17 cellular contexts compared by ENCODE assay signal in the genomic region with DNA sequence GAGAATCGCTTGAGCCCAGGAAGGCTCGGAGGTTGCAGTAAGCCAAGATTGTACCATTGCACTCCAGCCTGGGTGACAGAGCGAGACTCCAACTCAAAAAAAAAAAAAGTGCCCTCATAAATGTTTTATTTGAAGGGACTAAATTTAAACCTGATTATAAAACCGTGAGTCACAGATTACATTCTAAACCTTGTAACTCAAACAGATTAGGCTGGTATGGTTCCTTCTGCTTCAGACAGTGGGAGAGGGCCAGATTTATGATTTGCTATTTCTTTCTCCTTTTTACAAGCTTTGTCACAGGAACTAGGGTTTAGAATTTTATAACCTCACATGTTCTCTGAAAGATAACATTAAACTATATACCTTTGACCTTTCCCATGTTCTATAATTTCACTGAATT.
DNase-seq lines count a peak whose midpoint lies in the region; ATAC-seq, FAIRE-seq and TF ChIP-seq lines count a peak whose summit lies in the region.
"Had no signal": no experiment of that assay in that cellular context is flagged by ENCODE, and none has a peak within 500 bp of the region (broad histone marks: within the 10 kb centered on the region; RNA-seq: fewer than 3 reads in every experiment).

No MANE protein-coding gene starts in this region.

- H3K4me3 ChIP-seq in LNCaP clone FGC (ENCODE audit: low read depth, low read length) (no peak overlapping the region), mucosa of descending colon (no peak overlapping the region)
- H3K4me3 ChIP-seq: A549, GM23338 had no signal

- H3K36me3 ChIP-seq in mucosa of descending colon (ENCODE audit: low read depth), result no peaks in the 10 kb centered on the region
- H3K36me3 ChIP-seq: BE2C had no signal

- intact Hi-C loops in mucosa of descending colon (cut with DNase I, micrococcal nuclease), result no loop called here

- no peak for TF ChIP-seq CTCF in LNCaP clone FGC (IDR thresholded peaks at IDR 0.05; ENCODE audit: control insufficient read depth, extremely low read depth, insufficient read depth)
- no peak for TF ChIP-seq CTCF in mucosa of descending colon (IDR thresholded peaks at IDR 0.05)

- peak; percentile 57 for FAIRE-seq in colon (lab: Jason Lieb, UNC)
- FAIRE-seq: A549, G401.6, GM12891 had no signal

- peaks cover 4% of the 10 kb centered on the region for H3K4me1 ChIP-seq in mucosa of descending colon (ENCODE audit: low read depth)
- H3K4me1 ChIP-seq: A549, BE2C had no signal

- peak; percentile 98 for ATAC-seq in mucosa of descending colon
- no peak for ATAC-seq in GM21381 (IDR thresholded peaks at IDR 0.05; ENCODE audit: unreplicated experiment)
- no peak for ATAC-seq in HG03432 (IDR thresholded peaks at IDR 0.05; ENCODE audit: unreplicated experiment)
- ATAC-seq in HG02884 (IDR thresholded peaks at IDR 0.05; ENCODE audit: unreplicated experiment), result no peak
- ATAC-seq: A549, GM23338 had no signal

- no peaks in the 10 kb centered on the region for H3K9me3 ChIP-seq in mucosa of descending colon
- H3K9me3 ChIP-seq: A549, BE2C had no signal

- DNase-seq in LNCaP clone FGC (ENCODE audit: low read depth), result peak; percentile 53
- DNase-seq in mucosa of descending colon, result peak in 1 of 3 donors; percentile 25
- no peak for DNase-seq in NCI-H748 (lab: John Stamatoyannopoulos, UW; ENCODE audit: unreplicated experiment)
- DNase-seq: BE2C; CD4-positive, alpha-beta memory T cell; DMS153; DMS79 treated with DMSO at 0.1 percent for 48 hours; EL; H7 had no signal
